In the genomic region with DNA sequence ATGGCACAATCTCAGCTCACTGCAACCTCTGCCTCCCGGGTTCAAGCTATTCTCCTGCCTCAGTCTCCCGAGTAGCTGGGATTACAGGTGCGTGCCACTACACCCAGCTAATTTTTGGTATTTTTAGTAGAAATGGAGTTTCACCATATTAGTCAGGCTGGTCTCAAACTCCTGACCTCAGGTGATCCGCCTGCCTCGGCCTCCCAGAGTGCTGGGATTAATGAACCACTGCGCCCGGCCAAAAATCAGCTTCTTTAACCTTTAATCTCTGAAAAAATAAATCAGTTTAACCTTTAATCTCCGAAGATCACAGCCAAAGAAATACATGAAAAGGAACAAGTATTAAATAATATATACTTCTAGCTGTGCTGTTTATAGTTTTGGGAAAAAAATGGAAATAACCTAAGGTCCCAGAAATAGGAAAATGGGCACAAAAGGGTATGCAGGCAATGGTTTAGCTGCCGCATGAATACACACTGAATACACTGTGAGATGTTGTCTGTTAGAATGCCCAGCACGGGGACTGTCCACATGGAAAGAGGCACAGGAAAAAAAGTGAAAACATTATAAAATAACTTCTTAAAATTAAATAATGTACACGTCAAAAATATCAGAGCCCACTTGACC, we compare ENCODE assay signal across 12 cellular contexts. TPM values are rescaled to one million over a fixed set of nuclear protein-coding genes. Genes with fewer than 3 reads are reported as not detected.
DNase-seq lines count a peak whose midpoint lies in the region; ATAC-seq, FAIRE-seq and TF ChIP-seq lines count a peak whose summit lies in the region.
"Had no signal": no experiment of that assay in that cellular context is flagged by ENCODE, and none has a peak within 500 bp of the region (broad histone marks: within the 10 kb centered on the region; RNA-seq: fewer than 3 reads in every experiment).

No MANE protein-coding gene starts in this region.

- H3K4me1 ChIP-seq in A549 (peaks cover 23% of the 10 kb centered on the region), GM23338 (ENCODE audit: insufficient read depth) (peaks cover 30% of the 10 kb centered on the region), mesendoderm (ENCODE audit: control insufficient read depth, low read depth, low read length) (peaks cover 1% of the 10 kb centered on the region)

- H3K4me3 Mint-ChIP-seq in GM23338, result peak overlapping the region; percentile 91
- peak overlapping the region; percentile 91 for H3K4me3 Mint-ChIP-seq in activated naive CD8-positive, alpha-beta T cell

- H3K36me3 ChIP-seq in GM23338 (ENCODE audit: insufficient read depth), result 0 out of 2 replicates have a peak, but pooled peaks cover 6% of the 10 kb centered on the region
- peaks cover 4% of the 10 kb centered on the region for H3K36me3 ChIP-seq in mesendoderm (ENCODE audit: control insufficient read depth, insufficient read depth, low read length)

- peak overlapping the region; percentile 84 for H3K4me2 ChIP-seq in A549
- peak overlapping the region; percentile 97 for H3K4me2 ChIP-seq in GM23338
- no peak overlapping the region for H3K4me2 ChIP-seq in mesendoderm (ENCODE audit: low read length)

- CTCF ChIA-PET in A549 (lab: Yijun Ruan, JAX), result interaction anchor here (0.6 to 2.7 kb wide), 19 partner anchors 10 to 159 kb away, joined by 3 to 18 read pairs (median 4); a partner anchor contains a TSS
- CTCF ChIA-PET in GM10248 (lab: Yijun Ruan, JAX), result interaction anchor here (0.6 to 4.7 kb wide), 25 partner anchors 10 to 730 kb away, joined by 3 to 55 read pairs (median 6); a partner anchor contains a TSS

- H2AK5ac ChIP-seq in mesendoderm (ENCODE audit: low read length), result no peak overlapping the region

- H3K9me3 Mint-ChIP-seq in GM23338, result no peaks in the 10 kb centered on the region
- no peaks in the 10 kb centered on the region for H3K9me3 Mint-ChIP-seq in activated naive CD8-positive, alpha-beta T cell (ENCODE audit: low read depth)

- H2BK15ac ChIP-seq in mesendoderm (replicated peaks; ENCODE audit: low read depth), result peak overlapping the region; percentile 19

- peak overlapping the region; percentile 71 for H3K56ac ChIP-seq in mesendoderm (ENCODE audit: low read length)

- ATAC-seq in A549 (no peak), GM23338 (no peak), GM21381 (IDR thresholded peaks at IDR 0.05; ENCODE audit: unreplicated experiment) (no peak)

- peak overlapping the region; percentile 90 to 98 for H3K27ac ChIP-seq in A549
- 0 out of 2 replicates have a peak overlapping the region, but pooled peaks have one; percentile 5 for H3K27ac ChIP-seq in GM23338 (ENCODE audit: low read depth)
- no peak overlapping the region for H3K27ac ChIP-seq in mesendoderm (ENCODE audit: low read depth, low read length)

- H3K4me1 Mint-ChIP-seq in GM23338, result peaks cover 37% of the 10 kb centered on the region
- H3K4me1 Mint-ChIP-seq in activated naive CD8-positive, alpha-beta T cell (ENCODE audit: low read depth), result peaks cover 15% of the 10 kb centered on the region

- no peaks in the 10 kb centered on the region; the same call in 1 of the 2 replicates for H4K20me1 ChIP-seq in GM23338 (replicated peaks; ENCODE audit: insufficient read depth)

- peak overlapping the region; percentile 72; the same call in 1 of the 2 replicates for H3K27ac Mint-ChIP-seq in GM23338
- H3K27ac Mint-ChIP-seq in activated naive CD8-positive, alpha-beta T cell, result no peak overlapping the region

- 64% methylated on average over 11 of the region's 11 CpGs for WGBS in A549 (ENCODE audit: missing lambda C conversion rate)
- no CpG with 5 or more reads among the region's 11 CpGs for WGBS in mesendoderm (ENCODE audit: extremely low coverage, insufficient coverage, low lambda C conversion rate)

- no peak for FAIRE-seq in A549 (lab: Jason Lieb, UNC)
- FAIRE-seq in GM19239 (lab: Jason Lieb, UNC), result no peak

- peaks cover 49% of the 10 kb centered on the region for H3K36me3 Mint-ChIP-seq in GM23338 (ENCODE audit: low read depth)
- peaks cover 3% of the 10 kb centered on the region for H3K36me3 Mint-ChIP-seq in activated naive CD8-positive, alpha-beta T cell

- no peak for TF ChIP-seq POLR2A in A549 (IDR thresholded peaks at IDR 0.05; ENCODE audit: low read length)

- H2BK5ac ChIP-seq in mesendoderm (ENCODE audit: low read length), result no peak overlapping the region

- H2AFZ ChIP-seq in GM23338, result no peak overlapping the region

- peak overlapping the region; percentile 69 for H3K4me3 ChIP-seq in A549
- peak overlapping the region; percentile 95; the same call in 1 of the 2 replicates for H3K4me3 ChIP-seq in GM23338
- H3K4me3 ChIP-seq in mesendoderm (ENCODE audit: low read length), result no peak overlapping the region

- TF ChIP-seq EP300 in A549 (IDR thresholded peaks at IDR 0.05), result no peak

- TF ChIP-seq RAD21 in A549 (conservative IDR thresholded peaks at IDR 0.05 in 1 of 2, IDR thresholded peaks at IDR 0.05 in 1 of 2), result no peak

- H3F3A ChIP-seq in GM23338 (replicated peaks; ENCODE audit: low read depth), result 0 out of 2 replicates have a peak, but pooled peaks cover 6% of the 10 kb centered on the region

- no peaks in the 10 kb centered on the region for H3K9me3 ChIP-seq in A549

- no peak overlapping the region for H3K4ac ChIP-seq in mesendoderm (ENCODE audit: low read depth, low read length)

- H3K79me2 ChIP-seq in GM23338 (replicated peaks; ENCODE audit: insufficient read depth) (peaks cover 28% of the 10 kb centered on the region), mesendoderm (ENCODE audit: control insufficient read depth, insufficient read depth, low read length) (peaks cover 5% of the 10 kb centered on the region)

- no peak overlapping the region for H2BK120ac ChIP-seq in mesendoderm (ENCODE audit: low read depth, low read length)

- H3K23ac ChIP-seq in mesendoderm (ENCODE audit: low read length), result no peak overlapping the region

- no peak overlapping the region for H3K9ac ChIP-seq in mesendoderm (ENCODE audit: low read length)

- 0 out of 2 replicates have a peak, but pooled peaks cover 5% of the 10 kb centered on the region for H3K27me3 ChIP-seq in GM23338 (ENCODE audit: insufficient read depth)
- no peaks in the 10 kb centered on the region for H3K27me3 ChIP-seq in mesendoderm (ENCODE audit: insufficient read depth, low read length, poor library complexity)
- H3K27me3 ChIP-seq: dorsolateral prefrontal cortex had no signal

- H3K79me1 ChIP-seq in mesendoderm (ENCODE audit: low read length), result peaks cover 2% of the 10 kb centered on the region

- POLR2A ChIA-PET in A549 (lab: Yijun Ruan, JAX) (interaction anchor here (0.7 to 1.7 kb wide), 8 partner anchors 10 to 63 kb away, joined by 3 to 15 read pairs (median 4); no protein-coding TSS in a partner anchor), GM10248 (lab: Yijun Ruan, JAX) (interaction anchor here (0.6 to 1.4 kb wide), 3 partner anchors 23 to 62 kb away, joined by 4 to 12 read pairs (median 4); no protein-coding TSS in a partner anchor)

- H4K5ac ChIP-seq in mesendoderm (ENCODE audit: low read length), result no peak overlapping the region

- no peak overlapping the region for H3K18ac ChIP-seq in mesendoderm (ENCODE audit: low read length)

- no peak overlapping the region for H4K8ac ChIP-seq in mesendoderm (ENCODE audit: low read depth, low read length)

- TF ChIP-seq CTCF in A549 (IDR thresholded peaks at IDR 0.05) (no peak), GM23338 (conservative IDR thresholded peaks at IDR 0.05; ENCODE audit: low read depth in 2 of 2) (no peak), GM10248 (IDR thresholded peaks at IDR 0.05; ENCODE audit: control extremely low read depth, extremely low read depth, low read depth, missing control alignments) (no peak)

- no peak for DNase-seq in A549 (ENCODE audit: low read depth in 1 of 2, low spot score in 1 of 2)
- no peak for DNase-seq in GM23338 (ENCODE audit: low spot score)
- DNase-seq in mesendoderm, result no peak
- no peak for DNase-seq in GM19239 (ENCODE audit: insufficient read length, low spot score)
- DNase-seq in GM10248 (ENCODE audit: extremely low spot score), result no peak
- DNase-seq in NCI-H82 (lab: John Stamatoyannopoulos, UW), result no peak
- DNase-seq: activated effector memory CD4-positive, alpha-beta T cell treated with anti-CD3 and anti-CD28 coated beads, Interleukin-2, amount 50 U/mL, for 16 hours; COR-L47; dorsolateral prefrontal cortex; stimulated activated naive CD4-positive, alpha-beta T cell treated with Interleukin-2 at 50 U/mL for 16 hours had no signal

- H3K9me2 ChIP-seq in GM23338 (ENCODE audit: insufficient read depth), result no peaks in the 10 kb centered on the region

- H3K27me3 Mint-ChIP-seq in GM23338 (ENCODE audit: insufficient read depth, low read depth, poor library complexity), result peaks cover 6% of the 10 kb centered on the region
- H3K27me3 Mint-ChIP-seq in activated naive CD8-positive, alpha-beta T cell, result no peaks in the 10 kb centered on the region

TF ChIP-seq in GM23338, 12 proteins besides CTCF, POLR2A, EP300 and RAD21 (continues in another document):
- TF ChIP-seq NANOG (IDR thresholded peaks at IDR 0.05; ENCODE audit: borderline replicate concordance) (no peak), ZNF331 (CRISPR knock-in tag; IDR thresholded peaks at IDR 0.05; ENCODE audit: low read depth) (no peak), JUNB (IDR thresholded peaks at IDR 0.05; ENCODE audit: unreplicated experiment) (no peak)

RNA-seq across cellular contexts. Expression of a gene that starts 1.6 kb away (rescaled TPM):
- polyA plus RNA-seq in A549 (2011; rRNA removed) (77.0 and 86.5 TPM in 2 replicates), A549 (2017; fragmentation: RNase III; extraction: RNeasy Plus Mini Kit Qiagen cat#74134 plus additional on column Dnase treatment) (61.3 to 70.6 TPM (median 67.2 TPM) in 3 replicates), GM23338 (2016; fragmentation: Nextera tagmentation; extraction: Ambion mirVana) (159 and 173 TPM in 2 replicates)
- polyA plus RNA-seq in A549 (2012; cell fraction: cytosol; rRNA removed), result 78.6 and 80.2 TPM in 2 replicates
- polyA plus RNA-seq in A549 (2012; cell fraction: nucleus; rRNA removed), result 37.9 and 48.4 TPM in 2 replicates
- 47.2 and 54.9 TPM in 2 replicates for polyA minus RNA-seq in A549 (2011; rRNA and poly(A)+ RNA removed)
- 117 and 125 TPM in 2 replicates for total RNA-seq in GM23338 (2014; rRNA removed; shearing (Covaris generic))
- 103 TPM for polyA plus RNA-seq in mesendoderm (2013, experiment 1 of 2)
- polyA plus RNA-seq in mesendoderm (2013, experiment 2 of 2), result 109 TPM

RNA-seq across cellular contexts. Expression of a gene that starts 29.9 kb away (rescaled TPM):
- polyA plus RNA-seq in A549 (2011; rRNA removed), result 107 and 126 TPM in 2 replicates
- 84.1 and 91.4 TPM in 2 replicates for polyA plus RNA-seq in A549 (2012; cell fraction: cytosol; rRNA removed)
- polyA plus RNA-seq in A549 (2012; cell fraction: nucleus; rRNA removed), result 86.4 and 139 TPM in 2 replicates
- 98.5 to 107 TPM (median 104 TPM) in 3 replicates for polyA plus RNA-seq in A549 (2017; fragmentation: RNase III; extraction: RNeasy Plus Mini Kit Qiagen cat#74134 plus additional on column Dnase treatment)
- 65.5 and 65.6 TPM in 2 replicates for polyA minus RNA-seq in A549 (2011; rRNA and poly(A)+ RNA removed)
- total RNA-seq in GM23338 (2014; rRNA removed; shearing (Covaris generic)), result 37.6 and 38.5 TPM in 2 replicates
- 25.9 and 26.0 TPM in 2 replicates for polyA plus RNA-seq in GM23338 (2016; fragmentation: Nextera tagmentation; extraction: Ambion mirVana)
- 40.3 TPM for polyA plus RNA-seq in mesendoderm (2013, experiment 1 of 2)
- polyA plus RNA-seq in mesendoderm (2013, experiment 2 of 2), result 41.2 TPM
